In the genomic region with DNA sequence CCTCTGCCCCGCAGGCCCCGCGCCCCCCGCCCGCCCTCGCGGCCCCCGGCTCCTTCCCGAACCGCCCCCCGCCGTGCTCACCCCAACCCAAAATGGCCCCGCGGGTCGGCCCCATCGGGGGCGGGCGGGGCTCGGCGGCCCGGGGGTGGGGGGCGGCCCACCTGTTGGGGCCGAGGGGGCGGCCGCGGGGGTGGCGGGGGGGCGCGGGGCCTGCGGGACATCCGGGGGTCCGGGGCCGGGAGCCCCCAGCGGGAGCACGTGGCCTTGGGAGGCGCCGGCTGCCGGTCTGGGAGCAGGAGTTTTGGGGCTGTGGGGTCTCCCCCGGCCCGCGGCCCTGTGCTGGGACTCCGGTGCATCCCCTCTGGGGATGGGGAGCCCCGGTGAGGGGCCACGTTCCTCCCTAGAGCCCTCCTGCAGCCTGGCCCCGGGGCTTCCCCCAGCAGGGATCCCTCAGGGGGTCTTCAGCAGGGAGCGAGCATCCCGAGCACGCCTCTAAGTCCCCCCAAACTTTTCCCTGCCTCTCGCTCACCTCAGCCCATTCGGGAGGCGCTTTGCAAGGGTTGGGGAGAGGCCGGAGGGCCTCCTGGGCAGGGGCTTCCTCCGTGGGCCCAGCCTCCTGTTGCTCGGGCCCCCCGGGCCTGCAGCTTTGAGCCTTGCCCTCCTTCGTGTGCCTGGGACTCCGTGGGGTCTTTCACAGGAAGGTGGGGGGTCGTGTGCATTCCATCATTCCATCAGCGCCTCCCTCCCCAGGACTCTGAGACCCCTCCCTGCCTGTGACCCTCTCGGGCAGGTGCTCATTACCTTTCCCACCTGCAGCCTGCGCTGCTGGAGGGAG, we compare ENCODE assay signal across 8 cellular contexts. TPM values are rescaled to one million over a fixed set of nuclear protein-coding genes. Genes with fewer than 3 reads are reported as not detected.
DNase-seq lines count a peak whose midpoint lies in the region; ATAC-seq, FAIRE-seq and TF ChIP-seq lines count a peak whose summit lies in the region.

No MANE protein-coding gene starts in this region.

- peaks cover 55% of the 10 kb centered on the region for H3K79me2 ChIP-seq in Karpas-422 (ENCODE audit: low read length)

- H3K9me2 ChIP-seq in Karpas-422 (replicated peaks; ENCODE audit: insufficient read depth, low read length), result no peaks in the 10 kb centered on the region

- H3K4me1 ChIP-seq in CD4-positive, CD25-positive, alpha-beta regulatory T cell (ENCODE audit: control insufficient read depth, insufficient read depth, low read length, poor library complexity, severe bottlenecking), result peaks cover 33% of the 10 kb centered on the region
- peaks cover 29% of the 10 kb centered on the region for H3K4me1 ChIP-seq in Karpas-422 (ENCODE audit: low read length)

- H3K4me3 Mint-ChIP-seq in CD4-positive, CD25-positive, alpha-beta regulatory T cell, result peak overlapping the region; percentile 85 to 94 (median 86)
- peak overlapping the region; percentile 80 to 93 (median 90) for H3K4me3 Mint-ChIP-seq in naive B cell

- peak overlapping the region; percentile 51 for H3K27ac ChIP-seq in CD4-positive, CD25-positive, alpha-beta regulatory T cell (ENCODE audit: insufficient read depth, low read length, poor library complexity, severe bottlenecking)
- H3K27ac ChIP-seq in Karpas-422 (ENCODE audit: low read length), result peak overlapping the region; percentile 70

- H3K9ac ChIP-seq in Karpas-422 (ENCODE audit: low read length), result peak overlapping the region; percentile 95

- DNase-seq in CD4-positive, CD25-positive, alpha-beta regulatory T cell, result no peak
- DNase-seq in Karpas-422 (peak; percentile 62), choroid plexus epithelial cell (ENCODE audit: low read depth) (no peak), naive B cell (no peak), OCI-M2 (lab: John Stamatoyannopoulos, UW; ENCODE audit: unreplicated experiment) (no peak), AML-193 (lab: John Stamatoyannopoulos, UW) (no peak), NCI-H2107 (lab: John Stamatoyannopoulos, UW) (no peak), RCC 7860 (ENCODE audit: low spot score) (no peak)

- peaks cover 5% of the 10 kb centered on the region for H3K27me3 Mint-ChIP-seq in CD4-positive, CD25-positive, alpha-beta regulatory T cell
- H3K27me3 Mint-ChIP-seq in naive B cell, result peaks cover 0 to 9% (median 0%) of the 10 kb centered on the region in 3 donors

- TF ChIP-seq CTCF in choroid plexus epithelial cell (conservative IDR thresholded peaks at IDR 0.05; ENCODE audit: low read depth, low read length), result no peak

- no peaks in the 10 kb centered on the region for H3K36me3 ChIP-seq in CD4-positive, CD25-positive, alpha-beta regulatory T cell (ENCODE audit: control insufficient read depth, insufficient read depth, low read length)
- peaks cover 10% of the 10 kb centered on the region; the same call in 1 of the 2 replicates for H3K36me3 ChIP-seq in Karpas-422 (ENCODE audit: insufficient read depth, low read length)

- H3K27ac Mint-ChIP-seq in CD4-positive, CD25-positive, alpha-beta regulatory T cell, result peak overlapping the region in 1 of 3 donors; percentile 67
- peak overlapping the region in 5 of 6 donors; percentile 73 to 90 (median 80) for H3K27ac Mint-ChIP-seq in naive B cell

- H3K4me3 ChIP-seq in CD4-positive, CD25-positive, alpha-beta regulatory T cell (ENCODE audit: low read depth, low read length), result no peak overlapping the region
- peak overlapping the region; percentile 93 for H3K4me3 ChIP-seq in Karpas-422 (ENCODE audit: low read length)
- H3K4me3 ChIP-seq in choroid plexus epithelial cell (ENCODE audit: low read depth, low read length), result peak overlapping the region; percentile 71

- no peaks in the 10 kb centered on the region for H3K27me3 ChIP-seq in CD4-positive, CD25-positive, alpha-beta regulatory T cell (ENCODE audit: control insufficient read depth, insufficient read depth, low read length)
- no peaks in the 10 kb centered on the region for H3K27me3 ChIP-seq in Karpas-422 (ENCODE audit: low read length)

- ATAC-seq in CD4-positive, CD25-positive, alpha-beta regulatory T cell (ENCODE audit: low read depth in 2 of 2), result no peak
- peak; percentile 3 to 15 for ATAC-seq in naive B cell (ENCODE audit: low read depth in 2 of 2)

- peaks cover 3% of the 10 kb centered on the region for H3K36me3 Mint-ChIP-seq in CD4-positive, CD25-positive, alpha-beta regulatory T cell
- no peaks in the 10 kb centered on the region for H3K36me3 Mint-ChIP-seq in naive B cell

- FAIRE-seq in RCC 7860 (lab: Jason Lieb, UNC), result no peak

- peaks cover 41% of the 10 kb centered on the region for H4K20me1 ChIP-seq in Karpas-422 (ENCODE audit: insufficient read depth, low read depth, low read length)

- H3K4me1 Mint-ChIP-seq in CD4-positive, CD25-positive, alpha-beta regulatory T cell, result peaks cover 1 to 38% (median 7%) of the 10 kb centered on the region in 4 donors
- H3K4me1 Mint-ChIP-seq in naive B cell, result peaks cover 27 to 36% (median 31%) of the 10 kb centered on the region in 3 donors

- H2AFZ ChIP-seq in Karpas-422 (ENCODE audit: low read length), result no peak overlapping the region

- H3K4me2 ChIP-seq in Karpas-422 (ENCODE audit: low read depth, low read length, poor library complexity, severe bottlenecking), result peak overlapping the region; percentile 95

- no peaks in the 10 kb centered on the region for H3K9me3 Mint-ChIP-seq in CD4-positive, CD25-positive, alpha-beta regulatory T cell
- H3K9me3 Mint-ChIP-seq in naive B cell, result no peaks in the 10 kb centered on the region

- H3K9me3 ChIP-seq in CD4-positive, CD25-positive, alpha-beta regulatory T cell (ENCODE audit: control insufficient read depth in 2 of 2, low read length in 2 of 2), result no peaks in the 10 kb centered on the region
- no peaks in the 10 kb centered on the region for H3K9me3 ChIP-seq in Karpas-422 (ENCODE audit: low read length)

RNA-seq across cellular contexts. Expression of gene MTA1, which starts 0.7 kb away (rescaled TPM):
- 123 TPM for total RNA-seq in CD4-positive, CD25-positive, alpha-beta regulatory T cell
- 1 to 10 TPM; 2.5 to 3.1 (median 3.0) TPM for polyA plus RNA-seq in CD4-positive, CD25-positive, alpha-beta regulatory T cell
- 94.6 and 204 TPM in 2 replicates for total RNA-seq in Karpas-422 (2014; rRNA removed; shearing (Covaris generic); ENCODE audit: low replicate concordance)
- polyA plus RNA-seq in naive B cell (ENCODE audit: low read depth in 6 of 6), result 1 to 10 TPM; 3.3 to 6.3 (median 4.7) TPM

RNA-seq across cellular contexts. Expression of gene TEX22, which starts 22.0 kb away (rescaled TPM):
- 3.1 TPM for total RNA-seq in CD4-positive, CD25-positive, alpha-beta regulatory T cell
- polyA plus RNA-seq in CD4-positive, CD25-positive, alpha-beta regulatory T cell, result under 1 TPM; 0.11 to 0.31 (median 0.21) TPM
- 0.67 and 1.7 TPM in 2 replicates for total RNA-seq in Karpas-422 (2014; rRNA removed; shearing (Covaris generic); ENCODE audit: low replicate concordance)
- under 1 TPM in 3 of 6 donors, not detected in 3; 0.21 to 0.77 (median 0.65) TPM for polyA plus RNA-seq in naive B cell (ENCODE audit: low read depth in 6 of 6)

RNA-seq across cellular contexts. Expression of gene CRIP2, which starts 54.3 kb away (rescaled TPM):
- total RNA-seq in CD4-positive, CD25-positive, alpha-beta regulatory T cell, result 37.1 TPM
- polyA plus RNA-seq in CD4-positive, CD25-positive, alpha-beta regulatory T cell, result 100 to 1,000 TPM in 2 of 4 donors, 10 to 100 TPM in 2; 12.0 to 131 (median 72.9) TPM
- 0.45 TPM in 1 of 2 replicates, not detected in the other for total RNA-seq in Karpas-422 (2014; rRNA removed; shearing (Covaris generic); ENCODE audit: low replicate concordance)
- polyA plus RNA-seq in naive B cell (ENCODE audit: low read depth in 6 of 6), result 10 to 100 TPM in 2 of 6 donors, 1 to 10 TPM in 4; 2.0 to 27.3 (median 8.4) TPM

Comparison
In these comparisons a context has a peak if more than half of its experiments do, and no peak if none do; other contexts are left out.
1. ATAC-seq: peak in naive B cell (2 of 2); none in CD4-positive, CD25-positive, alpha-beta regulatory T cell (0 of 2).
2. RNA of gene CRIP2, which starts 54.3 kb away (total RNA-seq): 37.1 TPM in CD4-positive, CD25-positive, alpha-beta regulatory T cell (single experiment); 0.45 TPM in Karpas-422; every median in the first group is over 10 times any median in the second.